In the genomic region with DNA sequence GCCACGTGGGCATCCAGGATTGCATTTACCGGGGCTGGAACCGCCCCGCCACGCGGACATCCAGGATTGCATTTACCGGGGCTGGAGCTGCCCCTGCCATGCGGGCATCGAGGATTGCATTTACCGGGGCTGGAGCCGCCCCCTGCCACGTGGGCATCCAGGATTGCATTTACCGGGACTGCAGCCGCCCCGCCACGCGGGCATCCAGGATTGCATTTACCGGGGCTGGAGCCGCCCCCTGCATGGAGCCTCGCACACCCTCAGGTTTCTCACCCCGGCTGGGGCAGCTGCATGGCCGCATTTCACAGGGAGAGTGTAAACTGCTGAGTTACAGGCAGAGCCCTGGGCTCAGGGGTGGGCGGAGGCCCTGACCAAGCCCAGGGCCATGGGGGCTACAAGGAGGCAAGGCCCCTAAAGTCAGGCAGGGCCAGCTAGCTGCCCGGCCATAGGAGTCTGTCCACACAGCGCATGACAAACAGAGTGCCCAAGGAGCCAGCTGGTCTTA, we compare ENCODE assay signal across 8 cellular contexts.
"Had no signal": no experiment of that assay in that cellular context is flagged by ENCODE, and none has a peak within 500 bp of the region (broad histone marks: within the 10 kb centered on the region; RNA-seq: fewer than 3 reads in every experiment).

No MANE protein-coding gene starts in this region.

- H3K4me3 ChIP-seq: GM12878 had no signal

- ATAC-seq: GM12878 had no signal

- DNase-seq: GDM1, GF-D8 had no signal

- FAIRE-seq: G401.6, GM12878, GM12891, GM12892, GM18507, GM19239 had no signal
